ENCODE assay signal across 25 cellular contexts in genomic region chr2:154616659-154617058, GRCh38.
DNase-seq lines count a peak whose midpoint lies in the region; ATAC-seq, FAIRE-seq and TF ChIP-seq lines count a peak whose summit lies in the region.
"Had no signal": no experiment of that assay in that cellular context is flagged by ENCODE, and none has a peak within 500 bp of the region (broad histone marks: within the 10 kb centered on the region; RNA-seq: fewer than 3 reads in every experiment).

No MANE protein-coding gene starts in this region.

- H3K36me3 Mint-ChIP-seq in neural progenitor cell = no peaks in the 10 kb centered on the region
- H3K36me3 Mint-ChIP-seq: CD14-positive monocyte; CD8-positive, alpha-beta memory T cell had no signal

- H3K4me1 ChIP-seq in Loucy (ENCODE audit: insufficient read depth, low read length, poor library complexity, severe bottlenecking) (no peaks in the 10 kb centered on the region), neural progenitor cell (no peaks in the 10 kb centered on the region)
- H3K4me1 ChIP-seq: A549; BE2C; BLaER1 treated with 17β-estradiol and CSF1 and Interleukin-3, amounts not matched to agents 10 nM and 100 nM had no signal

- H4K20me1 ChIP-seq in Loucy (ENCODE audit: insufficient read depth, low read length, poor library complexity, severe bottlenecking) = no peaks in the 10 kb centered on the region
- no peaks in the 10 kb centered on the region for H4K20me1 ChIP-seq in neural progenitor cell (ENCODE audit: low read depth)
- H4K20me1 ChIP-seq: BLaER1 treated with 17β-estradiol and CSF1 and Interleukin-3, amounts not matched to agents 10 nM and 100 nM had no signal

- no peaks in the 10 kb centered on the region for H3K9me3 Mint-ChIP-seq in neural progenitor cell
- H3K9me3 Mint-ChIP-seq: CD14-positive monocyte; CD4-positive, alpha-beta T cell had no signal

- no peak overlapping the region for H3K9ac ChIP-seq in Loucy (ENCODE audit: low read depth, low read length, poor library complexity, severe bottlenecking)
- H3K9ac ChIP-seq in neural progenitor cell = no peak overlapping the region
- H3K9ac ChIP-seq: BLaER1 treated with 17β-estradiol and CSF1 and Interleukin-3, amounts not matched to agents 10 nM and 100 nM had no signal

- H3K27ac ChIP-seq in neural progenitor cell = no peak overlapping the region
- H3K27ac ChIP-seq: A549; BLaER1 treated with 17β-estradiol and CSF1 and Interleukin-3, amounts not matched to agents 10 nM and 100 nM had no signal

- peak; percentile 13 for FAIRE-seq in bronchial epithelial cell (lab: Jason Lieb, UNC)
- FAIRE-seq: A549, D721Med, GM12878, GM18507, H1 had no signal

- ATAC-seq in HG03432 (IDR thresholded peaks at IDR 0.05; ENCODE audit: unreplicated experiment) (no peak), GM19452 (IDR thresholded peaks at IDR 0.05; ENCODE audit: unreplicated experiment) (no peak)
- ATAC-seq: A549, GM12878 had no signal

- H2AFZ ChIP-seq in Loucy (ENCODE audit: low read length) = 0 out of 2 replicates have a peak overlapping the region, but pooled peaks have one; percentile 23
- no peak overlapping the region for H2AFZ ChIP-seq in neural progenitor cell (replicated peaks)

- no peaks in the 10 kb centered on the region for H3K27me3 ChIP-seq in Loucy (ENCODE audit: insufficient read depth, low read length, poor library complexity, severe bottlenecking)
- no peaks in the 10 kb centered on the region for H3K27me3 ChIP-seq in bronchial epithelial cell (ENCODE audit: control insufficient read depth, insufficient read depth, low read length)
- H3K27me3 ChIP-seq in neural progenitor cell = no peaks in the 10 kb centered on the region
- H3K27me3 ChIP-seq: BE2C; BLaER1 treated with 17β-estradiol and CSF1 and Interleukin-3, amounts not matched to agents 10 nM and 100 nM had no signal

- H3K9me2 ChIP-seq in Loucy (replicated peaks; ENCODE audit: low read depth, low read length) = no peaks in the 10 kb centered on the region

- H3K4me3 Mint-ChIP-seq in neural progenitor cell = no peak overlapping the region
- H3K4me3 Mint-ChIP-seq: CD14-positive monocyte; CD4-positive, alpha-beta T cell; CD8-positive, alpha-beta memory T cell had no signal

- H3K9me3 ChIP-seq in Loucy (ENCODE audit: insufficient read depth, low read depth, low read length) (no peaks in the 10 kb centered on the region), neural progenitor cell (ENCODE audit: low read depth) (no peaks in the 10 kb centered on the region)
- H3K9me3 ChIP-seq: A549; BE2C; BLaER1 treated with 17β-estradiol and CSF1 and Interleukin-3, amounts not matched to agents 10 nM and 100 nM had no signal

- DNase-seq in bronchial epithelial cell (ENCODE audit: low read depth) (no peak), neural progenitor cell (ENCODE audit: low spot score) (peak; percentile 3), NOMO-1 treated with dmso at 0.1 percent for 144 hours (lab: John Stamatoyannopoulos, UW; ENCODE audit: unreplicated experiment) (no peak)
- DNase-seq: 8988T; ACHN; AML-193; BE2C; CD4-positive, alpha-beta T cell; CD8-positive, alpha-beta memory T cell; DMS 273 treated with DMSO at 0.1 percent for 48 hours; DMS79; EL; GDM1; H7; HCEC 1CT had no signal

- H3K36me3 ChIP-seq in Loucy (ENCODE audit: insufficient read depth, low read length) (no peaks in the 10 kb centered on the region; the same call in 1 of the 2 replicates), bronchial epithelial cell (ENCODE audit: control insufficient read depth, insufficient read depth, low read length) (no peaks in the 10 kb centered on the region), neural progenitor cell (no peaks in the 10 kb centered on the region)
- H3K36me3 ChIP-seq: BE2C; BLaER1 treated with 17β-estradiol and CSF1 and Interleukin-3, amounts not matched to agents 10 nM and 100 nM had no signal

- TF ChIP-seq CTCF in Loucy (conservative IDR thresholded peaks at IDR 0.05; ENCODE audit: low read length) = no peak
- TF ChIP-seq CTCF in bronchial epithelial cell (IDR thresholded peaks at IDR 0.05; ENCODE audit: insufficient read depth, low read length, severe bottlenecking) = no peak
- no peak for TF ChIP-seq CTCF in neural progenitor cell (IDR thresholded peaks at IDR 0.05)

- H3K4me3 ChIP-seq in Loucy (ENCODE audit: low read length, poor library complexity, severe bottlenecking) (no peak overlapping the region), bronchial epithelial cell (ENCODE audit: low read depth, low read length) (no peak overlapping the region), neural progenitor cell (no peak overlapping the region)
- H3K4me3 ChIP-seq: A549; BLaER1 treated with 17β-estradiol and CSF1 and Interleukin-3, amounts not matched to agents 10 nM and 100 nM; GM12878 had no signal

- H3F3A ChIP-seq in Loucy (ENCODE audit: low read depth) (no peaks in the 10 kb centered on the region), neural progenitor cell (ENCODE audit: low read depth) (no peaks in the 10 kb centered on the region)

- no peaks in the 10 kb centered on the region for H3K4me1 Mint-ChIP-seq in neural progenitor cell
- H3K4me1 Mint-ChIP-seq: CD14-positive monocyte; CD8-positive, alpha-beta memory T cell had no signal

- no peaks in the 10 kb centered on the region for H3K79me2 ChIP-seq in Loucy (ENCODE audit: insufficient read depth, low read length)
- H3K79me2 ChIP-seq in neural progenitor cell (ENCODE audit: low read depth) = no peaks in the 10 kb centered on the region

- no peak overlapping the region for H3K4me2 ChIP-seq in Loucy (ENCODE audit: low read depth, low read length, poor library complexity, severe bottlenecking)
- no peak overlapping the region for H3K4me2 ChIP-seq in neural progenitor cell
- H3K4me2 ChIP-seq: A549; BLaER1 treated with 17β-estradiol and CSF1 and Interleukin-3, amounts not matched to agents 10 nM and 100 nM had no signal

- no peaks in the 10 kb centered on the region for H3K27me3 Mint-ChIP-seq in neural progenitor cell (ENCODE audit: insufficient read depth, low read depth)
- H3K27me3 Mint-ChIP-seq: CD4-positive, alpha-beta T cell; CD8-positive, alpha-beta memory T cell had no signal

- H3K27ac Mint-ChIP-seq in neural progenitor cell = no peak overlapping the region
- H3K27ac Mint-ChIP-seq: CD14-positive monocyte; CD4-positive, alpha-beta T cell; CD8-positive, alpha-beta memory T cell had no signal
